10 cellular contexts compared by ENCODE assay signal in genomic region chr7:127653396-127653795, GRCh38. TPM values are rescaled to one million over a fixed set of nuclear protein-coding genes. Genes with fewer than 3 reads are reported as not detected.
DNase-seq lines count a peak whose midpoint lies in the region; ATAC-seq and TF ChIP-seq lines count a peak whose summit lies in the region.
"Had no signal": no experiment of that assay in that cellular context is flagged by ENCODE, and none has a peak within 500 bp of the region (broad histone marks: within the 10 kb centered on the region; RNA-seq: fewer than 3 reads in every experiment).

No MANE protein-coding gene starts in this region.

- H2AFZ ChIP-seq in DND-41 (ENCODE audit: low read depth, low read length) (no peak overlapping the region), Loucy (ENCODE audit: low read length) (no peak overlapping the region), neural progenitor cell (replicated peaks) (no peak overlapping the region)

- no peaks in the 10 kb centered on the region for H3K9me3 ChIP-seq in DND-41 (ENCODE audit: insufficient read depth, low read length, severe bottlenecking)
- H3K9me3 ChIP-seq in Loucy (ENCODE audit: insufficient read depth, low read depth, low read length) = no peaks in the 10 kb centered on the region
- H3K9me3 ChIP-seq in neural progenitor cell (ENCODE audit: low read depth) = no peaks in the 10 kb centered on the region

- H3K9ac ChIP-seq in DND-41 (ENCODE audit: low read depth, low read length) (peak overlapping the region; percentile 74), Loucy (ENCODE audit: low read depth, low read length, poor library complexity, severe bottlenecking) (peak overlapping the region; percentile 79), neural progenitor cell (no peak overlapping the region)

- H3K4me1 ChIP-seq in DND-41 (ENCODE audit: insufficient read depth, low read length) (peaks cover 40% of the 10 kb centered on the region), Loucy (ENCODE audit: insufficient read depth, low read length, poor library complexity, severe bottlenecking) (peaks cover 41% of the 10 kb centered on the region), neural progenitor cell (peaks cover 38% of the 10 kb centered on the region)

- no peak for ATAC-seq in DND-41 (ENCODE audit: insufficient read depth, low read depth)
- ATAC-seq in GM18873 (IDR thresholded peaks at IDR 0.05; ENCODE audit: low FRiP score, unreplicated experiment) = no peak

- H3K4me3 Mint-ChIP-seq in dendritic cell treated with granulocyte-macrophage colony-stimulating factor and Interleukin-4, amounts not matched to agents 40 ng/mL and 50 ng/mL, for 4 days = peak overlapping the region; percentile 95
- H3K4me3 Mint-ChIP-seq in neural progenitor cell = peak overlapping the region; percentile 98

- no peaks in the 10 kb centered on the region for H3K9me3 Mint-ChIP-seq in dendritic cell treated with granulocyte-macrophage colony-stimulating factor and Interleukin-4, amounts not matched to agents 40 ng/mL and 50 ng/mL, for 4 days
- no peaks in the 10 kb centered on the region for H3K9me3 Mint-ChIP-seq in neural progenitor cell

- CTCF ChIA-PET in HEK293T (lab: Yijun Ruan, JAX) = no interaction called here

- H3K4me1 Mint-ChIP-seq in dendritic cell treated with granulocyte-macrophage colony-stimulating factor and Interleukin-4, amounts not matched to agents 40 ng/mL and 50 ng/mL, for 4 days (ENCODE audit: low read depth) = peaks cover 60% of the 10 kb centered on the region
- H3K4me1 Mint-ChIP-seq in neural progenitor cell = peaks cover 26% of the 10 kb centered on the region

- H4K20me1 ChIP-seq in DND-41 (ENCODE audit: insufficient read depth, low read length) (peaks cover 28% of the 10 kb centered on the region; the same call in 1 of the 2 replicates), Loucy (ENCODE audit: insufficient read depth, low read length, poor library complexity, severe bottlenecking) (peaks cover 54% of the 10 kb centered on the region), neural progenitor cell (ENCODE audit: low read depth) (peaks cover 61% of the 10 kb centered on the region)

- H3K36me3 Mint-ChIP-seq in dendritic cell treated with granulocyte-macrophage colony-stimulating factor and Interleukin-4, amounts not matched to agents 40 ng/mL and 50 ng/mL, for 4 days (ENCODE audit: low read depth) = peaks cover 42% of the 10 kb centered on the region
- peaks cover 3% of the 10 kb centered on the region for H3K36me3 Mint-ChIP-seq in neural progenitor cell

- DNase-seq in DND-41 = no peak
- DNase-seq in neural progenitor cell (ENCODE audit: low spot score) = no peak
- DNase-seq in occipital lobe (lab: John Stamatoyannopoulos, UW) = no peak
- DNase-seq in HEK293T (ENCODE audit: extremely low spot score) = no peak
- DNase-seq in NCI-H1105 (lab: John Stamatoyannopoulos, UW) = no peak
- DNase-seq: cortex of kidney had no signal

- no peaks in the 10 kb centered on the region for H3K27me3 ChIP-seq in DND-41 (ENCODE audit: insufficient read depth, low read length, poor library complexity)
- no peaks in the 10 kb centered on the region for H3K27me3 ChIP-seq in Loucy (ENCODE audit: insufficient read depth, low read length, poor library complexity, severe bottlenecking)
- H3K27me3 ChIP-seq in neural progenitor cell = no peaks in the 10 kb centered on the region

- H3K36me3 ChIP-seq in DND-41 (ENCODE audit: insufficient read depth, low read length) (peaks cover 24% of the 10 kb centered on the region), Loucy (ENCODE audit: insufficient read depth, low read length) (no peaks in the 10 kb centered on the region), neural progenitor cell (no peaks in the 10 kb centered on the region)

- POLR2A ChIA-PET in HEK293T (lab: Yijun Ruan, JAX) = no interaction called here

- H3K4me2 ChIP-seq in DND-41 (ENCODE audit: insufficient read depth, low read length) (peak overlapping the region; percentile 69), Loucy (ENCODE audit: low read depth, low read length, poor library complexity, severe bottlenecking) (peak overlapping the region; percentile 91), neural progenitor cell (peak overlapping the region; percentile 100)

- H3K4me3 ChIP-seq in DND-41 (ENCODE audit: low read depth in 1 of 2, low read length in 2 of 2) = peak overlapping the region; percentile 76 to 78
- peak overlapping the region; percentile 88 for H3K4me3 ChIP-seq in Loucy (ENCODE audit: low read length, poor library complexity, severe bottlenecking)
- peak overlapping the region; percentile 88 for H3K4me3 ChIP-seq in neural progenitor cell

- H3K79me2 ChIP-seq in DND-41 (ENCODE audit: insufficient read depth, low read length) (peaks cover 64% of the 10 kb centered on the region), Loucy (ENCODE audit: insufficient read depth, low read length) (peaks cover 63% of the 10 kb centered on the region), neural progenitor cell (ENCODE audit: low read depth) (peaks cover 63% of the 10 kb centered on the region)

- H3K27ac ChIP-seq in DND-41 (ENCODE audit: low read length) (no peak overlapping the region), neural progenitor cell (no peak overlapping the region)

- no peak for TF ChIP-seq CTCF in DND-41 (IDR thresholded peaks at IDR 0.05; ENCODE audit: borderline replicate concordance, extremely low read depth, low read length, poor library complexity, severe bottlenecking)
- TF ChIP-seq CTCF in Loucy (conservative IDR thresholded peaks at IDR 0.05; ENCODE audit: low read length) = no peak
- TF ChIP-seq CTCF in neural progenitor cell (IDR thresholded peaks at IDR 0.05) = no peak

- no peak overlapping the region for H3K27ac Mint-ChIP-seq in dendritic cell treated with granulocyte-macrophage colony-stimulating factor and Interleukin-4, amounts not matched to agents 40 ng/mL and 50 ng/mL, for 4 days
- no peak overlapping the region for H3K27ac Mint-ChIP-seq in neural progenitor cell

- no peaks in the 10 kb centered on the region for H3K27me3 Mint-ChIP-seq in dendritic cell treated with granulocyte-macrophage colony-stimulating factor and Interleukin-4, amounts not matched to agents 40 ng/mL and 50 ng/mL, for 4 days
- H3K27me3 Mint-ChIP-seq in neural progenitor cell (ENCODE audit: insufficient read depth, low read depth) = no peaks in the 10 kb centered on the region

- H3F3A ChIP-seq in Loucy (ENCODE audit: low read depth) = no peaks in the 10 kb centered on the region
- H3F3A ChIP-seq in neural progenitor cell (ENCODE audit: low read depth) = peaks cover 25% of the 10 kb centered on the region

- intact Hi-C loops in dendritic cell treated with granulocyte-macrophage colony-stimulating factor and Interleukin-4, amounts not matched to agents 40 ng/mL and 50 ng/mL, for 4 days (cut with micrococcal nuclease) = no loop called here

- H3K9me2 ChIP-seq in Loucy (replicated peaks; ENCODE audit: low read depth, low read length) = no peaks in the 10 kb centered on the region

TF ChIP-seq in HEK293T, 16 proteins besides CTCF, POLR2A, EP300 and RAD21:
- no peak for TF ChIP-seq TARDBP (IDR thresholded peaks at IDR 0.05)
- no peak for TF ChIP-seq SP1 (IDR thresholded peaks at IDR 0.05)
- no peak for TF ChIP-seq HDGF (IDR thresholded peaks at IDR 0.05; ENCODE audit: borderline replicate concordance)
- TF ChIP-seq PKNOX1 (IDR thresholded peaks at IDR 0.05) = no peak

RNA-seq across cellular contexts. Expression of gene SND1, which starts 1.4 kb away (rescaled TPM):
- total RNA-seq in neural progenitor cell (ENCODE audit: low replicate concordance) (146 and 154 TPM in 2 replicates), occipital lobe (65.8 TPM)

RNA-seq across cellular contexts. Expression of gene PAX4, which starts 35.5 kb away (rescaled TPM):
- total RNA-seq in neural progenitor cell (ENCODE audit: low replicate concordance) (not detected in 2 replicates), occipital lobe (not detected)
- total RNA-seq: mucosa of gallbladder had no signal

RNA-seq across cellular contexts. Expression of gene FSCN3, which starts 59.9 kb away (rescaled TPM):
- total RNA-seq in neural progenitor cell (ENCODE audit: low replicate concordance) = 1.1 and 2.2 TPM in 2 replicates
- total RNA-seq in occipital lobe = 0.78 TPM
- total RNA-seq: mucosa of gallbladder had no signal
